In the genomic region with DNA sequence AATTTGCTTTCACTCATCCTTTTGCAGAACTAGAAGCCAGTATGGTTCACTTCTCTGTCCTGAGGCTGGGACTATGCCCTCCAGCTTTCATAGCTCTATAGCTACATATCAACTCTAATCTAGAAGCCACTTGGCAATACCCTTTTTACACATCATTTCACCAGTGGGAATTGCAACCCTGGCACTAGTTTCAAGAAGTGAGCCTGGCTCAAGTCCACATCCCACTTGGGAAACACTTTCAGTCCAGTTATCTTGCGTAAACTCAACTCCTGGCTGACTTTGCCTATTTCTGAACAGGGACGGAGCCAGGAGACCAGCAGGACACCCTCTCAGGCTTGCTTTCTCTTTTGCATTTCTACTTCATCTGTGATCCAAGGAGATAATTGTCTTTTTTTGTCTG, we compare ENCODE assay signal across 29 cellular contexts. TPM values are rescaled to one million over a fixed set of nuclear protein-coding genes. Genes with fewer than 3 reads are reported as not detected.
DNase-seq lines count a peak whose midpoint lies in the region; ATAC-seq and TF ChIP-seq lines count a peak whose summit lies in the region.
"Had no signal": no experiment of that assay in that cellular context is flagged by ENCODE, and none has a peak within 500 bp of the region (broad histone marks: within the 10 kb centered on the region; RNA-seq: fewer than 3 reads in every experiment).

No MANE protein-coding gene starts in this region.

- no peak overlapping the region for H3K27ac ChIP-seq in right atrium auricular region
- no peak overlapping the region for H3K27ac ChIP-seq in coronary artery
- no peak overlapping the region for H3K27ac ChIP-seq in esophagus muscularis mucosa (replicated peaks in 1 of 4)
- H3K27ac ChIP-seq: 22Rv1, neutrophil had no signal

- no peaks in the 10 kb centered on the region for H3K27me3 Mint-ChIP-seq in activated CD4-positive, alpha-beta T cell treated with anti-CD3 and anti-CD28 coated beads, Interleukin-2, amount 10 ng/mL, durations not matched to agents 7 days and 5 days
- no peaks in the 10 kb centered on the region for H3K27me3 Mint-ChIP-seq in Calu3 (ENCODE audit: unreplicated experiment)
- H3K27me3 Mint-ChIP-seq: activated naive CD8-positive, alpha-beta T cell treated with anti-CD3 and anti-CD28 coated beads, Interleukin-2, amount 10 ng/mL, durations not matched to agents 7 days and 5 days; CD8-positive, alpha-beta memory T cell had no signal

- H3K9me3 ChIP-seq in right atrium auricular region (no peaks in the 10 kb centered on the region), esophagus muscularis mucosa (no peaks in the 10 kb centered on the region)
- H3K9me3 ChIP-seq: neutrophil had no signal

- no peak for DNase-seq in Right ventricle myocardium inferior (ENCODE audit: missing footprints)
- DNase-seq in right atrium auricular region (ENCODE audit: low spot score): no peak
- no peak for DNase-seq in coronary artery (ENCODE audit: low spot score)
- peak; percentile 21 for DNase-seq in medulla oblongata (ENCODE audit: extremely low spot score)
- no peak for DNase-seq in activated CD4-positive, alpha-beta T cell treated with anti-CD3 and anti-CD28 coated beads, Interleukin-2, amount 10 ng/mL, durations not matched to agents 7 days and 5 days
- DNase-seq in Calu3: no peak
- no peak for DNase-seq in esophagus muscularis mucosa (ENCODE audit: extremely low spot score)
- DNase-seq in cerebellar nuclear complex (lab: John Stamatoyannopoulos, UW): no peak
- DNase-seq: activated CD4-positive, alpha-beta T cell treated with anti-CD3 and anti-CD28 coated beads for 1 hour; activated effector memory CD4-positive, alpha-beta T cell treated with anti-CD3 and anti-CD28 coated beads, Interleukin-2, amount 50 U/mL, for 16 hours; activated naive CD8-positive, alpha-beta T cell treated with anti-CD3 and anti-CD28 coated beads, Interleukin-2, amount 10 ng/mL, durations not matched to agents 7 days and 5 days; AML-193; CD8-positive, alpha-beta memory T cell; cortex of kidney; GDM1; KBM-7; kidney; mesendoderm; MM.1S; NCI-H1436 treated with DMSO at 0.1 percent for 48 hours; NCI-H2171 treated with DMSO at 0.1 percent for 48 hours; NCI-H526 treated with DMSO at 0.1 percent for 48 hours; stimulated activated CD4-positive, alpha-beta T cell treated with anti-CD3 and anti-CD28 coated beads, Interleukin-12 subunit alpha, Interleukin-12 subunit beta, amount 100 ng/mL, for 4 hours; stimulated activated CD4-positive, alpha-beta T cell treated with anti-CD3 and anti-CD28 coated beads, Interleukin-4, amount 100 ng/mL, for 4 hours; stimulated activated naive CD4-positive, alpha-beta T cell had no signal

- 28% methylated on average over 2 of the region's 2 CpGs for WGBS in esophagus muscularis mucosa

- no peak for TF ChIP-seq EP300 in esophagus muscularis mucosa (IDR thresholded peaks at IDR 0.05)

- TF ChIP-seq CTCF in right atrium auricular region (IDR thresholded peaks at IDR 0.05) (no peak), coronary artery (IDR thresholded peaks at IDR 0.05) (no peak), Calu3 (IDR thresholded peaks at IDR 0.05; ENCODE audit: unreplicated experiment) (no peak), esophagus muscularis mucosa (IDR thresholded peaks at IDR 0.05) (no peak)

- no peaks in the 10 kb centered on the region for H3K27me3 ChIP-seq in right atrium auricular region
- no peaks in the 10 kb centered on the region for H3K27me3 ChIP-seq in esophagus muscularis mucosa
- H3K27me3 ChIP-seq: neutrophil had no signal

- H3K4me1 Mint-ChIP-seq in activated CD4-positive, alpha-beta T cell treated with anti-CD3 and anti-CD28 coated beads, Interleukin-2, amount 10 ng/mL, durations not matched to agents 7 days and 5 days: no peaks in the 10 kb centered on the region
- peaks cover 8% of the 10 kb centered on the region for H3K4me1 Mint-ChIP-seq in Calu3 (ENCODE audit: low read depth, unreplicated experiment)
- H3K4me1 Mint-ChIP-seq: activated naive CD8-positive, alpha-beta T cell treated with anti-CD3 and anti-CD28 coated beads, Interleukin-2, amount 10 ng/mL, durations not matched to agents 7 days and 5 days; CD8-positive, alpha-beta memory T cell had no signal

- H3K36me3 Mint-ChIP-seq in activated CD4-positive, alpha-beta T cell treated with anti-CD3 and anti-CD28 coated beads, Interleukin-2, amount 10 ng/mL, durations not matched to agents 7 days and 5 days (ENCODE audit: low read depth): no peaks in the 10 kb centered on the region
- H3K36me3 Mint-ChIP-seq in Calu3 (ENCODE audit: insufficient read depth, unreplicated experiment): no peaks in the 10 kb centered on the region
- H3K36me3 Mint-ChIP-seq: activated naive CD8-positive, alpha-beta T cell treated with anti-CD3 and anti-CD28 coated beads, Interleukin-2, amount 10 ng/mL, durations not matched to agents 7 days and 5 days; CD8-positive, alpha-beta memory T cell had no signal

- no peaks in the 10 kb centered on the region for H3K4me1 ChIP-seq in right atrium auricular region
- H3K4me1 ChIP-seq in esophagus muscularis mucosa: peaks cover 0 to 7% (median 2%) of the 10 kb centered on the region in 4 donors

- H3K27ac Mint-ChIP-seq in activated CD4-positive, alpha-beta T cell treated with anti-CD3 and anti-CD28 coated beads, Interleukin-2, amount 10 ng/mL, durations not matched to agents 7 days and 5 days: no peak overlapping the region
- H3K27ac Mint-ChIP-seq in Calu3 (ENCODE audit: unreplicated experiment): no peak overlapping the region
- H3K27ac Mint-ChIP-seq: activated naive CD8-positive, alpha-beta T cell treated with anti-CD3 and anti-CD28 coated beads, Interleukin-2, amount 10 ng/mL, durations not matched to agents 7 days and 5 days; CD8-positive, alpha-beta memory T cell; T-helper 1 cell treated with Interleukin-12 subunit alpha and Interleukin-12 subunit beta and Interleukin-4 antibody, amounts not matched to agents 30 μg/mL and 1 μg/mL, for 36 hours had no signal

- intact Hi-C loops in Right ventricle myocardium inferior (cut with DNase I): no loop called here
- intact Hi-C loops in Calu3 (cut with micrococcal nuclease; ENCODE audit: unreplicated experiment): no loop called here
- intact Hi-C loops in esophagus muscularis mucosa (cut with DNase I): no loop called here

- no peaks in the 10 kb centered on the region for H3K36me3 ChIP-seq in right atrium auricular region
- H3K36me3 ChIP-seq in esophagus muscularis mucosa: no peaks in the 10 kb centered on the region
- H3K36me3 ChIP-seq: neutrophil had no signal

- POLR2A ChIA-PET in activated CD4-positive, alpha-beta T cell treated with anti-CD3 and anti-CD28 coated beads, Interleukin-2, amount 10 ng/mL, durations not matched to agents 7 days and 5 days (lab: Charles Lee): no interaction called here

- peak; percentile 89 for ATAC-seq in Right ventricle myocardium inferior
- ATAC-seq: esophagus mucosa had no signal

- no peaks in the 10 kb centered on the region for H3K9me3 Mint-ChIP-seq in activated CD4-positive, alpha-beta T cell treated with anti-CD3 and anti-CD28 coated beads, Interleukin-2, amount 10 ng/mL, durations not matched to agents 7 days and 5 days
- peaks cover 2% of the 10 kb centered on the region for H3K9me3 Mint-ChIP-seq in Calu3 (ENCODE audit: low read depth, unreplicated experiment)

- no peak for TF ChIP-seq POLR2A in esophagus muscularis mucosa (IDR thresholded peaks at IDR 0.05; ENCODE audit: low read depth)

- H3K4me3 Mint-ChIP-seq in activated CD4-positive, alpha-beta T cell treated with anti-CD3 and anti-CD28 coated beads, Interleukin-2, amount 10 ng/mL, durations not matched to agents 7 days and 5 days: no peak overlapping the region
- no peak overlapping the region for H3K4me3 Mint-ChIP-seq in Calu3 (ENCODE audit: low read depth, unreplicated experiment)
- H3K4me3 Mint-ChIP-seq: activated naive CD8-positive, alpha-beta T cell treated with anti-CD3 and anti-CD28 coated beads, Interleukin-2, amount 10 ng/mL, durations not matched to agents 7 days and 5 days; CD8-positive, alpha-beta memory T cell; T-helper 1 cell treated with Interleukin-12 subunit alpha and Interleukin-12 subunit beta and Interleukin-4 antibody, amounts not matched to agents 30 μg/mL and 1 μg/mL, for 36 hours had no signal

- CTCF ChIA-PET in activated CD4-positive, alpha-beta T cell treated with anti-CD3 and anti-CD28 coated beads, Interleukin-2, amount 10 ng/mL, durations not matched to agents 7 days and 5 days (lab: Charles Lee): no interaction called here
- CTCF ChIA-PET in Calu3 (lab: Charles Lee): no interaction called here

- no peak overlapping the region for H3K4me3 ChIP-seq in right atrium auricular region
- peak overlapping the region; percentile 1 for H3K4me3 ChIP-seq in coronary artery
- no peak overlapping the region for H3K4me3 ChIP-seq in esophagus muscularis mucosa

- no TSS peak for BruUV-seq in Calu3 (replicated peaks; lab: Mats Ljungman, UMichigan)

RNA-seq across cellular contexts. Expression of gene FAT3, which starts 19.9 kb away (rescaled TPM):
- total RNA-seq in Right ventricle myocardium inferior (0.03 TPM), right atrium auricular region (under 1 TPM; 0.33 to 0.75 TPM), Calu3 (2022) (0.22 and 0.68 TPM in 2 replicates), esophagus muscularis mucosa (10 to 100 TPM in 3 of 4 donors, 1 to 10 TPM in 1; 6.5 to 18.8 (median 15.4) TPM)
- total RNA-seq in activated CD4-positive, alpha-beta T cell treated with anti-CD3 and anti-CD28 coated beads, Interleukin-2, amount 10 ng/mL, durations not matched to agents 7 days and 5 days: not detected
- total RNA-seq: activated naive CD8-positive, alpha-beta T cell treated with anti-CD3 and anti-CD28 coated beads, Interleukin-2, amount 10 ng/mL, durations not matched to agents 7 days and 5 days; CD8-positive, alpha-beta memory T cell had no signal
